ENCODE assay signal across 20 cellular contexts in the genomic region with DNA sequence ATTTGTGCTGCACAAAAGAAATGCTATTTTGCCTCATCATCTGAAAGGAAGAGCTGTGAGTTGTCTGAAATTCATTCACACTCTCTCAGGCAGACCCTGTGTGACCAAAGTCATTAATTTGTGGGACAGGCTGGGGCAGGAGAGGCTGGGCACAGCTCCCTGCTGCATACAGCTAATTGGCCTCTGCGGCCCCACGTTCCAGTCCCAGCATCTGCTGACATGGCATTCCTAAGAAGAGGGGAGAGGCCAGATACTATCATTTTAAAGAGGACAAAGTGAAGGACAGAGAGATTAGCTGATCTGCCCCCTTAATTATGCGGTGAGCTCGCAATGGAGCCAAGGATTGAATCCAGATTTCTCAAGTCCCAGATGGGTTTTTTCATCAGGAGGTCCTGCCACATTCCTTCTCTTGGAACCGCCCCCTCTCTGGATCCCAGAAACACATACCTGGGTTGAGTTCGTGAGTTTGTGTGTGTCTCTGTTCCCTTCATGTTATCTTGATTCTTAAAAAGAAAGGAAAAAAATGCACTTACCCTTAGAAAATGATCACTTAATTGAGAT.
"Had no signal": no experiment of that assay in that cellular context is flagged by ENCODE, and none has a peak within 500 bp of the region (broad histone marks: within the 10 kb centered on the region; RNA-seq: fewer than 3 reads in every experiment).

No MANE protein-coding gene starts in this region.

- ATAC-seq: activated naive CD4-positive, alpha-beta T cell treated with anti-CD3 and anti-CD28 coated beads, Interleukin-2, amount 50 U/mL, for 72 hours; natural killer cell treated with Interleukin-12 subunit alpha and Interleukin-12 subunit beta and Interleukin-15 and Interleukin-18, amount 100 ng/mL, for 72 hours; stimulated activated naive CD8-positive, alpha-beta T cell treated with anti-CD3 and anti-CD28 coated beads, Interleukin-15, Interleukin-2, amounts not matched to agents 100 U/mL and 50 U/mL, for 24 hours had no signal

- H3K4me3 ChIP-seq: adrenal gland, breast epithelium, gastrocnemius medialis, heart left ventricle, lower lobe of right lung, tibial artery had no signal

- H3K27me3 ChIP-seq: adrenal gland, breast epithelium, gastrocnemius medialis, heart left ventricle, tibial artery had no signal

- H3K27me3 Mint-ChIP-seq: activated CD4-positive, alpha-beta memory T cell treated with anti-CD3 and anti-CD28 coated beads for 36 hours; natural killer cell treated with Interleukin-12 subunit alpha and Interleukin-12 subunit beta and Interleukin-15 and Interleukin-18, amount 100 ng/mL, for 72 hours had no signal

- H3K4me1 ChIP-seq: adrenal gland, breast epithelium had no signal

- H3K9me3 ChIP-seq: adrenal gland, breast epithelium, gastrocnemius medialis, lower lobe of right lung, tibial artery had no signal

- H3K4me3 Mint-ChIP-seq: activated CD4-positive, alpha-beta memory T cell treated with anti-CD3 and anti-CD28 coated beads for 36 hours; activated T-helper 1 cell treated with anti-CD3 and anti-CD28 coated beads, Interleukin-12 subunit alpha, Interleukin-12 subunit beta, Interleukin-2, Interleukin-4 antibody, amounts not matched to agents 30 ng/mL and 10 ng/mL and 1 ng/mL, durations not matched to agents 14 hours and 24 hours and 36 hours; immature natural killer cell; natural killer cell treated with Interleukin-12 subunit alpha and Interleukin-12 subunit beta and Interleukin-15 and Interleukin-18, amount 100 ng/mL, for 72 hours; T-helper 1 cell treated with Interleukin-12 subunit alpha and Interleukin-12 subunit beta and Interleukin-4 antibody, amounts not matched to agents 30 μg/mL and 1 μg/mL, for 36 hours had no signal

- H3K27ac Mint-ChIP-seq: activated CD4-positive, alpha-beta memory T cell treated with anti-CD3 and anti-CD28 coated beads for 36 hours; activated naive CD4-positive, alpha-beta T cell treated with anti-CD3 and anti-CD28 coated beads, Interleukin-2, amount 50 U/mL, for 72 hours; activated T-helper 1 cell treated with anti-CD3 and anti-CD28 coated beads, Interleukin-12 subunit alpha, Interleukin-12 subunit beta, Interleukin-2, Interleukin-4 antibody, amounts not matched to agents 30 ng/mL and 10 ng/mL and 1 ng/mL, durations not matched to agents 14 hours and 24 hours and 36 hours; immature natural killer cell; natural killer cell treated with Interleukin-12 subunit alpha and Interleukin-12 subunit beta and Interleukin-15 and Interleukin-18, amount 100 ng/mL, for 72 hours; T-helper 1 cell treated with Interleukin-12 subunit alpha and Interleukin-12 subunit beta and Interleukin-4 antibody, amounts not matched to agents 30 μg/mL and 1 μg/mL, for 36 hours had no signal

- H3K27ac ChIP-seq: adrenal gland, breast epithelium, gastrocnemius medialis, heart left ventricle, lower lobe of right lung, tibial artery had no signal

- H3K36me3 ChIP-seq: adrenal gland, breast epithelium, gastrocnemius medialis, heart left ventricle, lower lobe of right lung, tibial artery had no signal

- DNase-seq: activated CD4-positive, alpha-beta memory T cell treated with anti-CD3 and anti-CD28 coated beads for 36 hours; activated CD4-positive, alpha-beta T cell treated with anti-CD3 and anti-CD28 coated beads for 4 hours; activated gamma-delta T cell treated with Interleukin-2 at 50 U/mL for 16 hours; activated T-cell treated with anti-CD3 and anti-CD28 coated beads for 4 hours; adrenal gland; cerebellar nuclear complex; cortex of kidney; erythroblast; gastrocnemius medialis; heart left ventricle; immature natural killer cell; lower lobe of right lung; stimulated activated CD4-positive, alpha-beta T cell treated with anti-CD3 and anti-CD28 coated beads, Interleukin-2, amount 100 ng/mL, for 24 hours; stimulated activated naive CD8-positive, alpha-beta T cell treated with anti-CD3 and anti-CD28 coated beads, Interleukin-15, Interleukin-2, amounts not matched to agents 100 U/mL and 50 U/mL, for 24 hours; tibial artery had no signal

- H3K36me3 Mint-ChIP-seq: natural killer cell treated with Interleukin-12 subunit alpha and Interleukin-12 subunit beta and Interleukin-15 and Interleukin-18, amount 100 ng/mL, for 72 hours had no signal
